8 cellular contexts compared by ENCODE assay signal in genomic region chr17:57948555-57949420, GRCh38. TPM values are rescaled to one million over a fixed set of nuclear protein-coding genes. Genes with fewer than 3 reads are reported as not detected.
DNase-seq lines count a peak whose midpoint lies in the region; ATAC-seq, FAIRE-seq and TF ChIP-seq lines count a peak whose summit lies in the region.

No MANE protein-coding gene starts in this region.

- H3K27ac Mint-ChIP-seq in CD14-positive monocyte: peak overlapping the region; percentile 88 to 96 (median 93)

- H3K4me3 ChIP-seq in K562 (no peak overlapping the region), tibial artery (no peak overlapping the region)

- no peaks in the 10 kb centered on the region for H3K9me3 ChIP-seq in K562 (replicated peaks; ENCODE audit: control insufficient read depth, insufficient read depth, low read depth, low read length)
- no peaks in the 10 kb centered on the region for H3K9me3 ChIP-seq in tibial artery

- no TSS peak for BruUV-seq in K562 (replicated peaks; lab: Mats Ljungman, UMichigan)

- peaks cover 3 to 12% (median 9%) of the 10 kb centered on the region in 3 donors for H3K27me3 Mint-ChIP-seq in CD14-positive monocyte (ENCODE audit: low read depth in 3 of 3)

- no peak overlapping the region for H3K9ac ChIP-seq in K562 (ENCODE audit: insufficient read depth in 1 of 2, low read depth in 2 of 2, low read length in 2 of 2)

- POLR2A ChIA-PET in K562 (lab: Yijun Ruan, JAX): interaction anchor here (0.7 to 2.6 kb wide), 5 partner anchors 8 to 45 kb away, joined by 3 to 16 read pairs (median 4); no protein-coding TSS in a partner anchor

- in situ Hi-C loops in K562 (cut with MboI): no loop called here

- no peak for TF ChIP-seq RAD21 in K562 (CRISPR knock-in tag; conservative IDR thresholded peaks at IDR 0.05 in 1 of 2, IDR thresholded peaks at IDR 0.05 in 1 of 2)

- peaks cover 11 to 18% of the 10 kb centered on the region in 2 donors for H3K36me3 Mint-ChIP-seq in CD14-positive monocyte

- H3K9me1 ChIP-seq in K562 (ENCODE audit: control insufficient read depth, insufficient read depth, low read length): no peaks in the 10 kb centered on the region

- no peak for TF ChIP-seq CTCF in CD14-positive monocyte (IDR thresholded peaks at IDR 0.05)
- no peak for TF ChIP-seq CTCF in K562 (IDR thresholded peaks at IDR 0.05 in 2 of 3, conservative IDR thresholded peaks at IDR 0.05 in 1 of 3; ENCODE audit: insufficient read depth in 2 of 3, low read depth in 1 of 3, low read length in 3 of 3)
- TF ChIP-seq CTCF in tibial artery (IDR thresholded peaks at IDR 0.05): no peak

- ATAC-seq in K562: no peak
- peak; percentile 33 for ATAC-seq in left colon
- ATAC-seq in HG02884 (IDR thresholded peaks at IDR 0.05; ENCODE audit: unreplicated experiment): no peak
- ATAC-seq in HG02623 (IDR thresholded peaks at IDR 0.05; ENCODE audit: unreplicated experiment): no peak

- no peak overlapping the region for H3K4me2 ChIP-seq in K562 (ENCODE audit: insufficient read depth, low read length)

- no peaks in the 10 kb centered on the region for H3K27me3 ChIP-seq in K562 (ENCODE audit: control insufficient read depth in 2 of 2, insufficient read depth in 2 of 2, low read length in 2 of 2)
- no peaks in the 10 kb centered on the region for H3K27me3 ChIP-seq in tibial artery

- WGBS in K562 (ENCODE audit: insufficient coverage, low coverage, missing lambda C conversion rate): 60% methylated on average over 5 of the region's 5 CpGs

- H3K4me3 Mint-ChIP-seq in CD14-positive monocyte: peak overlapping the region; percentile 47 to 70

- H3K4me1 Mint-ChIP-seq in CD14-positive monocyte: peaks cover 74% of the 10 kb centered on the region

- H3K9me3 Mint-ChIP-seq in CD14-positive monocyte: peaks cover 0 to 3% (median 0%) of the 10 kb centered on the region in 7 donors

- H3K79me2 ChIP-seq in K562 (ENCODE audit: control insufficient read depth, insufficient read depth, low read length): no peaks in the 10 kb centered on the region

- no peak for TF ChIP-seq POLR2A in K562 (conservative IDR thresholded peaks at IDR 0.05)

- DNase-seq in CD14-positive monocyte (ENCODE audit: low spot score) (peak; percentile 54), Kasumi-1 (lab: John Stamatoyannopoulos, UW) (peak; percentile 49 to 54), K562 (ENCODE audit: extremely low read depth in 1 of 4, low spot score in 3 of 4) (peak in 1 of 4 experiments; percentile 37), left colon (peak in 1 of 2 donors; percentile 31), tibial artery (peak in 1 of 2 donors; percentile 65), DMS 273 treated with DMSO at 0.1 percent for 48 hours (lab: John Stamatoyannopoulos, UW) (no peak)

- intact Hi-C loops in CD14-positive monocyte (cut with micrococcal nuclease): loop anchor here (2.0 to 5.0 kb wide), 2 partner anchors 38 to 39 kb away; partner anchors contain the start of gene VEZF1 (in 1 of the 2)
- intact Hi-C loops in K562 (cut with micrococcal nuclease): loop anchor here (2.0 kb wide), 1 partner anchor 40 kb away; the partner anchor contains the start of gene VEZF1
- intact Hi-C loops in left colon (cut with DNase I, micrococcal nuclease): no loop called here
- intact Hi-C loops in tibial artery (cut with DNase I; ENCODE audit: low total_unique reads): loop anchor here (5.0 kb wide), 1 partner anchor 56 kb away; no protein-coding TSS in a partner anchor

- H3K36me3 ChIP-seq in K562 (ENCODE audit: control insufficient read depth, insufficient read depth, low read length): no peaks in the 10 kb centered on the region
- no peaks in the 10 kb centered on the region for H3K36me3 ChIP-seq in tibial artery

- H4K20me1 ChIP-seq in K562 (replicated peaks; ENCODE audit: control insufficient read depth, insufficient read depth, low read length): no peaks in the 10 kb centered on the region

- no peak for TF ChIP-seq EP300 in K562 (IDR thresholded peaks at IDR 0.05; ENCODE audit: low read length)

- H2AFZ ChIP-seq in K562 (ENCODE audit: low read depth, low read length): no peak overlapping the region

- H3K4me1 ChIP-seq in K562 (replicated peaks in 1 of 2; ENCODE audit: control insufficient read depth in 2 of 2, insufficient read depth in 2 of 2, low read length in 2 of 2) (peaks cover 12 to 35% of the 10 kb centered on the region in 2 experiments; a peak in 4 of 5 replicates), tibial artery (peaks cover 8 to 96% (median 62%) of the 10 kb centered on the region in 4 donors)

- H3K27ac ChIP-seq in K562 (ENCODE audit: extremely low read depth, low read depth, low read length) (no peak overlapping the region), tibial artery (peak overlapping the region; percentile 65 to 98)

- FAIRE-seq in K562 (lab: Jason Lieb, UNC): no peak

- CTCF ChIA-PET in K562 (lab: Yijun Ruan, JAX; ENCODE audit: low intra/inter-chr PET ratio): interaction anchor here (0.7 kb wide), 1 partner anchor 217 kb away, joined by 3 read pairs; no protein-coding TSS in a partner anchor

TF ChIP-seq in K562, 482 proteins besides CTCF, POLR2A, EP300 and RAD21 (continues in another document):
- TF ChIP-seq ZFP36 (IDR thresholded peaks at IDR 0.05; ENCODE audit: low read depth, low read length, partially characterized antibody) (peak; percentile 62), CBFA2T2 (conservative IDR thresholded peaks at IDR 0.05) (no peak), ILK (tag; IDR thresholded peaks at IDR 0.05; ENCODE audit: borderline replicate concordance, low read depth) (no peak), EWSR1 (IDR thresholded peaks at IDR 0.05; ENCODE audit: borderline replicate concordance, low read depth, partially characterized antibody) (no peak)

RNA-seq across cellular contexts. Expression of gene CUEDC1, which starts 6.4 kb away (rescaled TPM):
- 1 to 10 TPM; 4.2 to 4.3 TPM for polyA plus RNA-seq in CD14-positive monocyte
- total RNA-seq in K562 (2011; cell fraction: chromatin; rRNA removed; ENCODE audit: low replicate concordance): 3.9 and 5.6 TPM in 2 replicates
- 3.2 and 5.3 TPM in 2 replicates for total RNA-seq in K562 (2011; cell fraction: nucleolus; rRNA removed)
- total RNA-seq in K562 (2011; cell fraction: nucleoplasm; rRNA removed): 2.2 and 2.3 TPM in 2 replicates
- 0.33 and 1.5 TPM in 2 replicates for total RNA-seq in K562 (2014; rRNA removed)
- 0.64 and 0.65 TPM in 2 replicates for total RNA-seq in K562 (2014; rRNA removed; fragmentation: Illumina TruSeq; extraction: Trizol)
- total RNA-seq in K562 (2015; rRNA removed; fragmentation: Illumina TruSeq; extraction: Trizol): 0.62 and 0.94 TPM in 2 replicates
- total RNA-seq in K562 (2021): 1.0 and 2.5 TPM in 2 replicates
- 1.7 and 2.0 TPM in 2 replicates for polyA plus RNA-seq in K562 (2011; rRNA removed)
- 1.6 and 1.8 TPM in 2 replicates for polyA plus RNA-seq in K562 (2011; cell fraction: cytosol; rRNA removed)
- polyA plus RNA-seq in K562 (2011; cell fraction: nucleus; rRNA removed): 4.7 and 9.4 TPM in 2 replicates
- polyA plus RNA-seq in K562 (2012): 0.42 and 2.3 TPM in 2 replicates
- 1.5 and 1.7 TPM in 2 replicates for polyA plus RNA-seq in K562 (2014; fragmentation: Illumina TruSeq; extraction: Trizol)
- under 1 TPM in 1 of 2 experiments, not detected in 1; 0.20 TPM for polyA plus RNA-seq in K562 (2014; fragmentation: Nextera tagmentation; extraction: Ambion mirVana)
- polyA plus RNA-seq in K562 (2014; rRNA removed): 2.5 and 4.1 TPM in 2 replicates
- polyA minus RNA-seq in K562 (2011; rRNA and poly(A)+ RNA removed): 0.75 and 1.4 TPM in 2 replicates
- polyA minus RNA-seq in K562 (2011; cell fraction: cytosol; rRNA and poly(A)+ RNA removed): 1.5 and 2.1 TPM in 2 replicates
- polyA minus RNA-seq in K562 (2011; cell fraction: nucleus; rRNA and poly(A)+ RNA removed): 1.6 and 1.7 TPM in 2 replicates
- total RNA-seq in left colon: 10 to 100 TPM; 16.5 to 29.6 TPM

RNA-seq across cellular contexts. Expression of gene VEZF1, which starts 39.3 kb away (rescaled TPM):
- polyA plus RNA-seq in CD14-positive monocyte (10 to 100 TPM; 28.3 to 40.1 TPM), K562 (2011; rRNA removed) (18.2 and 22.1 TPM in 2 replicates), K562 (2014; fragmentation: Illumina TruSeq; extraction: Trizol) (28.3 and 33.4 TPM in 2 replicates), K562 (2014; fragmentation: Nextera tagmentation; extraction: Ambion mirVana) (1 to 10 TPM; 9.5 to 9.8 TPM), K562 (2014; rRNA removed) (12.3 and 15.5 TPM in 2 replicates)
- total RNA-seq in K562 (2011; cell fraction: chromatin; rRNA removed; ENCODE audit: low replicate concordance): 10.2 and 22.1 TPM in 2 replicates
- total RNA-seq in K562 (2011; cell fraction: nucleolus; rRNA removed): 8.3 and 9.2 TPM in 2 replicates
- total RNA-seq in K562 (2011; cell fraction: nucleoplasm; rRNA removed): 13.8 and 21.1 TPM in 2 replicates
- total RNA-seq in K562 (2014; rRNA removed) (17.8 and 19.3 TPM in 2 replicates), K562 (2014; rRNA removed; fragmentation: Illumina TruSeq; extraction: Trizol) (25.9 and 26.2 TPM in 2 replicates), K562 (2015; rRNA removed; fragmentation: Illumina TruSeq; extraction: Trizol) (26.2 and 26.8 TPM in 2 replicates), K562 (2021) (24.6 and 25.7 TPM in 2 replicates), left colon (10 to 100 TPM; 38.9 to 53.3 TPM)
- 14.7 and 15.8 TPM in 2 replicates for polyA plus RNA-seq in K562 (2011; cell fraction: cytosol; rRNA removed)
- 25.7 and 26.0 TPM in 2 replicates for polyA plus RNA-seq in K562 (2011; cell fraction: nucleus; rRNA removed)
- polyA plus RNA-seq in K562 (2012): 21.9 and 25.5 TPM in 2 replicates
- polyA minus RNA-seq in K562 (2011; rRNA and poly(A)+ RNA removed): 31.2 and 40.2 TPM in 2 replicates
- 18.1 and 19.2 TPM in 2 replicates for polyA minus RNA-seq in K562 (2011; cell fraction: cytosol; rRNA and poly(A)+ RNA removed)
- 14.0 and 18.0 TPM in 2 replicates for polyA minus RNA-seq in K562 (2011; cell fraction: nucleus; rRNA and poly(A)+ RNA removed)

RNA-seq across cellular contexts. Expression of gene SRSF1, which starts 58.3 kb away (rescaled TPM):
- polyA plus RNA-seq in CD14-positive monocyte (10 to 100 TPM; 51.2 to 61.6 TPM), K562 (2011; rRNA removed) (318 and 470 TPM in 2 replicates), K562 (2014; fragmentation: Illumina TruSeq; extraction: Trizol) (380 and 384 TPM in 2 replicates), K562 (2014; fragmentation: Nextera tagmentation; extraction: Ambion mirVana) (10 to 100 TPM; 77.8 to 98.4 TPM), K562 (2014; rRNA removed) (425 and 475 TPM in 2 replicates)
- total RNA-seq in K562 (2011; cell fraction: chromatin; rRNA removed; ENCODE audit: low replicate concordance): 786 and 1,134 TPM in 2 replicates
- 478 and 544 TPM in 2 replicates for total RNA-seq in K562 (2011; cell fraction: nucleolus; rRNA removed)
- total RNA-seq in K562 (2011; cell fraction: nucleoplasm; rRNA removed): 429 and 506 TPM in 2 replicates
- total RNA-seq in K562 (2014; rRNA removed) (434 and 460 TPM in 2 replicates), K562 (2014; rRNA removed; fragmentation: Illumina TruSeq; extraction: Trizol) (485 and 507 TPM in 2 replicates), K562 (2015; rRNA removed; fragmentation: Illumina TruSeq; extraction: Trizol) (538 and 559 TPM in 2 replicates), K562 (2021) (384 and 442 TPM in 2 replicates), left colon (100 to 1,000 TPM; 148 to 159 TPM)
- polyA plus RNA-seq in K562 (2011; cell fraction: cytosol; rRNA removed): 194 and 299 TPM in 2 replicates
- polyA plus RNA-seq in K562 (2011; cell fraction: nucleus; rRNA removed): 1,337 and 1,529 TPM in 2 replicates
- 195 and 557 TPM in 2 replicates for polyA plus RNA-seq in K562 (2012)
- 523 and 643 TPM in 2 replicates for polyA minus RNA-seq in K562 (2011; rRNA and poly(A)+ RNA removed)
- 235 and 297 TPM in 2 replicates for polyA minus RNA-seq in K562 (2011; cell fraction: cytosol; rRNA and poly(A)+ RNA removed)
- 514 and 680 TPM in 2 replicates for polyA minus RNA-seq in K562 (2011; cell fraction: nucleus; rRNA and poly(A)+ RNA removed)

Comparison
In these comparisons a context has a peak if more than half of its experiments do, and no peak if none do; other contexts are left out.
1. intact Hi-C loops: an anchor here in CD14-positive monocyte (2.0 to 5.0 kb wide), K562 (2.0 kb wide) and tibial artery (5.0 kb wide); none called in left colon.